1 cellular context compared by ENCODE assay signal in the genomic region with DNA sequence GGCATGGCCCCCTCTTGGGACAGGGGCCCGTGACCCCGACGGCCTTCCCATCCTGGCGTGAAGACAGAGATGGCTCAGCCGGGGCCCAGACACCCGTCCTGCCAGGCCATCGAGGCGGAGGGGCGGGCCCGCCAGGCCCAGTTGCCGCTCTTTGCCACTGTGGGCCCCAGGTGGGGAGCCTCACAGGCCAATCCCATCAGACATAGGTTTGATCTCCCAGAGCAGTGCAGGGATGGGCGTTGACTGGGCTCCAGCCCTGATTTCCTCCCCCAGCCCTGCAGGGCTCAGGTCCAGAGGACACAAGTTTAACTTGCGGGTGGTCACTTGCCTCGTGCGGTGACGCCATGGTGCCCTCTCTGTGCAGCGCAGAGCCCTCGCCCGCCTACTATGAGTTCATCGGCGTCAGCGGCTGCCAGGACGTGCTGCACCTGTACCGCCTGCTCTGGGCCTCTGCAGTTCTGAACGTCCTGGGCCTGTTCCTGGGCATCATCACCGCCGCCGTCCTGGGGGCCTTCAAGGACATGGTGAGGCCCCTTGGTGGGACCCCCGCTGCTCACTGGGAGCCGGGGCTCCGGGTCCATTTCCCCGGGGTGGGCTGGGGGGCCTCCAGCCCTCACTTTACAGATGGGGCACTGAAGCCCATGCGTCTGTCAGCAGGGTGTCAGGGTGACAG.
TF ChIP-seq lines count a peak whose summit lies in the region.

No MANE protein-coding gene starts in this region.

TF ChIP-seq in IMR-90, 13 proteins besides CTCF, POLR2A, EP300 and RAD21:
- TF ChIP-seq MAZ (IDR thresholded peaks at IDR 0.05; ENCODE audit: borderline replicate concordance, low read depth, low read length) (no peak), FOS (IDR thresholded peaks at IDR 0.05; ENCODE audit: low read depth, low read length) (no peak), CEBPB (IDR thresholded peaks at IDR 0.05; ENCODE audit: low read depth, low read length) (no peak), MXI1 (IDR thresholded peaks at IDR 0.05; ENCODE audit: borderline replicate concordance, low read depth, low read length) (no peak)
